ENCODE assay signal across 1 cellular context in the genomic region with DNA sequence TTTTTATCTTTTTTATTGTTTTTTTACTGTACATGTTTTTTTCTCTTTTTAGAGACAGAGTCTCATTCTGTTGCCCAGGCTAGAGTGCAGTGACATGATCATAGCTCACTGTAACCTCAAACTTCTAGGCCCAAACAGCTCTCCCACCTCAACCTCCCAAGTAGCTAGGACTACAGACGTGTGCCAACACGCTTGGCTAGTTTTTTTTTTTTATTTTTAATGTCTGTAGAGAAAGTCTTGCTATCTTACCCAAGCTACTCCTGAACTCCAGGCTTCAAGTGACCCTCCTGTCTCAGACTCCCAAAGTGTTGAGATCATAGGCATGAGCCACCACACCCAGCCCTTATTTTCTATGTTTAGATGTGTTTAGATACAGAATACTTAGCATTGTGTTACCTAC.
TF ChIP-seq lines count a peak whose summit lies in the region.

No MANE protein-coding gene starts in this region.

TF ChIP-seq in K562, 482 proteins besides CTCF, POLR2A, EP300 and RAD21:
- TF ChIP-seq MTF1 (CRISPR knock-in tag; IDR thresholded peaks at IDR 0.05; ENCODE audit: borderline replicate concordance), result no peak
- TF ChIP-seq FOS (IDR thresholded peaks at IDR 0.05; ENCODE audit: extremely low read depth, insufficient read length), result no peak
- no peak for TF ChIP-seq SIN3B (IDR thresholded peaks at IDR 0.05; ENCODE audit: low read depth)
- TF ChIP-seq GTF3C2 (IDR thresholded peaks at IDR 0.05; ENCODE audit: borderline replicate concordance, extremely low read depth, insufficient read length), result no peak
TF ChIP-seq in K562: peak in this region for 0.
